1 cellular context compared by ENCODE assay signal in the genomic region with DNA sequence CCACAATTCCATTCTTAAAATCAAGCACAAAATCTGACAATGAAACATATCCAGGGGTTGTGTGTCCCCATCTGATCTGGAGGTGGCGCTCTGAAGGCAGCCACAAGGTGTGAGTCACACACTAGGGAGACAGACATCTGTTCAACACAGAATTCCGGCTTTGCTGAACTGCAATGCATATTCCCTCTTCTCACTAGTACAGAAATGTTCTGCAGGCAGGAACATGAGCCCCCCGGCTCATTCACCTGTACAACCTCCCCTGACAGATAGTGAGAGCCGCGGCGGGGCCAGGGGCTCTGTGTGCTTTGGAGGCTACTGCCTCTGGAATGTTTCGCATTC.
TF ChIP-seq lines count a peak whose summit lies in the region.

No MANE protein-coding gene starts in this region.

TF ChIP-seq in GM23338, 12 proteins besides CTCF, POLR2A, EP300 and RAD21 (continued from another document):
- TF ChIP-seq, protein P1, sequence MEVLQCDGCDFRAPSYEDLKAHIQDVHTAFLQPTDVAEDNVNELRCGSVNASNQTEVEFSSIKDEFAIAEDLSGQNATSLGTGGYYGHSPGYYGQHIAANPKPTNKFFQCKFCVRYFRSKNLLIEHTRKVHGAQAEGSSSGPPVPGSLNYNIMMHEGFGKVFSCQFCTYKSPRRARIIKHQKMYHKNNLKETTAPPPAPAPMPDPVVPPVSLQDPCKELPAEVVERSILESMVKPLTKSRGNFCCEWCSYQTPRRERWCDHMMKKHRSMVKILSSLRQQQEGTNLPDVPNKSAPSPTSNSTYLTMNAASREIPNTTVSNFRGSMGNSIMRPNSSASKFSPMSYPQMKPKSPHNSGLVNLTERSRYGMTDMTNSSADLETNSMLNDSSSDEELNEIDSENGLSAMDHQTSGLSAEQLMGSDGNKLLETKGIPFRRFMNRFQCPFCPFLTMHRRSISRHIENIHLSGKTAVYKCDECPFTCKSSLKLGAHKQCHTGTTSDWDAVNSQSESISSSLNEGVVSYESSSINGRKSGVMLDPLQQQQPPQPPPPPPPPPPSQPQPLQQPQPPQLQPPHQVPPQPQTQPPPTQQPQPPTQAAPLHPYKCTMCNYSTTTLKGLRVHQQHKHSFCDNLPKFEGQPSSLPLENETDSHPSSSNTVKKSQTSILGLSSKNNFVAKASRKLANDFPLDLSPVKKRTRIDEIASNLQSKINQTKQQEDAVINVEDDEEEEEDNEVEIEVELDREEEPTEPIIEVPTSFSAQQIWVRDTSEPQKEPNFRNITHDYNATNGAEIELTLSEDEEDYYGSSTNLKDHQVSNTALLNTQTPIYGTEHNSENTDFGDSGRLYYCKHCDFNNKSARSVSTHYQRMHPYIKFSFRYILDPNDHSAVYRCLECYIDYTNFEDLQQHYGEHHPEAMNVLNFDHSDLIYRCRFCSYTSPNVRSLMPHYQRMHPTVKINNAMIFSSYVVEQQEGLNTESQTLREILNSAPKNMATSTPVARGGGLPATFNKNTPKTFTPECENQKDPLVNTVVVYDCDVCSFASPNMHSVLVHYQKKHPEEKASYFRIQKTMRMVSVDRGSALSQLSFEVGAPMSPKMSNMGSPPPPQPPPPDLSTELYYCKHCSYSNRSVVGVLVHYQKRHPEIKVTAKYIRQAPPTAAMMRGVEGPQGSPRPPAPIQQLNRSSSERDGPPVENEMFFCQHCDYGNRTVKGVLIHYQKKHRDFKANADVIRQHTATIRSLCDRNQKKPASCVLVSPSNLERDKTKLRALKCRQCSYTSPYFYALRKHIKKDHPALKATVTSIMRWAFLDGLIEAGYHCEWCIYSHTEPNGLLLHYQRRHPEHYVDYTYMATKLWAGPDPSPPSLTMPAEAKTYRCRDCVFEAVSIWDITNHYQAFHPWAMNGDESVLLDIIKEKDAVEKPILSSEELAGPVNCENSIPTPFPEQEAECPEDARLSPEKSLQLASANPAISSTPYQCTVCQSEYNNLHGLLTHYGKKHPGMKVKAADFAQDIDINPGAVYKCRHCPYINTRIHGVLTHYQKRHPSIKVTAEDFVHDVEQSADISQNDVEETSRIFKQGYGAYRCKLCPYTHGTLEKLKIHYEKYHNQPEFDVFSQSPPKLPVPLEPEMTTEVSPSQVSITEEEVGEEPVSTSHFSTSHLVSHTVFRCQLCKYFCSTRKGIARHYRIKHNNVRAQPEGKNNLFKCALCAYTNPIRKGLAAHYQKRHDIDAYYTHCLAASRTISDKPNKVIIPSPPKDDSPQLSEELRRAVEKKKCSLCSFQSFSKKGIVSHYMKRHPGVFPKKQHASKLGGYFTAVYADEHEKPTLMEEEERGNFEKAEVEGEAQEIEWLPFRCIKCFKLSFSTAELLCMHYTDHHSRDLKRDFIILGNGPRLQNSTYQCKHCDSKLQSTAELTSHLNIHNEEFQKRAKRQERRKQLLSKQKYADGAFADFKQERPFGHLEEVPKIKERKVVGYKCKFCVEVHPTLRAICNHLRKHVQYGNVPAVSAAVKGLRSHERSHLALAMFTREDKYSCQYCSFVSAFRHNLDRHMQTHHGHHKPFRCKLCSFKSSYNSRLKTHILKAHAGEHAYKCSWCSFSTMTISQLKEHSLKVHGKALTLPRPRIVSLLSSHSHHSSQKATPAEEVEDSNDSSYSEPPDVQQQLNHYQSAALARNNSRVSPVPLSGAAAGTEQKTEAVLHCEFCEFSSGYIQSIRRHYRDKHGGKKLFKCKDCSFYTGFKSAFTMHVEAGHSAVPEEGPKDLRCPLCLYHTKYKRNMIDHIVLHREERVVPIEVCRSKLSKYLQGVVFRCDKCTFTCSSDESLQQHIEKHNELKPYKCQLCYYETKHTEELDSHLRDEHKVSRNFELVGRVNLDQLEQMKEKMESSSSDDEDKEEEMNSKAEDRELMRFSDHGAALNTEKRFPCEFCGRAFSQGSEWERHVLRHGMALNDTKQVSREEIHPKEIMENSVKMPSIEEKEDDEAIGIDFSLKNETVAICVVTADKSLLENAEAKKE (CRISPR knock-in tag; IDR thresholded peaks at IDR 0.05), result no peak
- no peak for TF ChIP-seq EZH2phosphoT487 (IDR thresholded peaks at IDR 0.05; ENCODE audit: unreplicated experiment)
- TF ChIP-seq JUNB (IDR thresholded peaks at IDR 0.05; ENCODE audit: unreplicated experiment), result no peak
- TF ChIP-seq CREB1 (CRISPR knock-in tag; IDR thresholded peaks at IDR 0.05; ENCODE audit: low read depth), result no peak
- no peak for TF ChIP-seq EZH2 (IDR thresholded peaks at IDR 0.05; ENCODE audit: low read depth, unreplicated experiment)
